In genomic region chr12:65999564-66000280, GRCh38 we compare ENCODE assay signal across 15 cellular contexts.
DNase-seq lines count a peak whose midpoint lies in the region; ATAC-seq and TF ChIP-seq lines count a peak whose summit lies in the region.
"Had no signal": no experiment of that assay in that cellular context is flagged by ENCODE, and none has a peak within 500 bp of the region (broad histone marks: within the 10 kb centered on the region; RNA-seq: fewer than 3 reads in every experiment).

No MANE protein-coding gene starts in this region.

- H3K4me3 ChIP-seq in adipocyte (ENCODE audit: low read length), result no peak overlapping the region
- H3K4me3 ChIP-seq: body of pancreas, mucosa of descending colon had no signal

- no peak overlapping the region for H3K9ac ChIP-seq in adipocyte (ENCODE audit: low read length)

- CTCF ChIA-PET in activated CD8-positive, alpha-beta T cell treated with anti-CD3 and anti-CD28 coated beads, Interleukin-2, amount 10 ng/mL, durations not matched to agents 7 days and 5 days (lab: Charles Lee), result no interaction called here

- no peak for TF ChIP-seq CTCF in HFFc6 (IDR thresholded peaks at IDR 0.05)

- ATAC-seq in stimulated activated naive CD8-positive, alpha-beta T cell treated with anti-CD3 and anti-CD28 coated beads, Interleukin-15, Interleukin-2, amounts not matched to agents 100 U/mL and 50 U/mL, for 24 hours, result no peak
- no peak for ATAC-seq in activated CD8-positive, alpha-beta T cell treated with anti-CD3 and anti-CD28 coated beads, Interleukin-2, amount 10 ng/mL, durations not matched to agents 7 days and 5 days
- ATAC-seq in HG03378 (IDR thresholded peaks at IDR 0.05; ENCODE audit: unreplicated experiment), result no peak
- ATAC-seq in stimulated activated memory B cell treated with anti-CD40 and anti-IgM and Interleukin-4, amounts not matched to agents 10 μg/mL and 1 μg/mL and 100 μg/mL, for 72 hours, result no peak
- ATAC-seq: activated CD8-positive, alpha-beta T cell treated with anti-CD3 and anti-CD28 coated beads for 36 hours; body of pancreas; effector memory CD8-positive, alpha-beta T cell; mucosa of descending colon had no signal

- H3K4me1 Mint-ChIP-seq in HFFc6 (ENCODE audit: low read depth), result peaks cover 20% of the 10 kb centered on the region
- no peaks in the 10 kb centered on the region for H3K4me1 Mint-ChIP-seq in activated CD8-positive, alpha-beta T cell treated with anti-CD3 and anti-CD28 coated beads, Interleukin-2, amount 10 ng/mL, durations not matched to agents 7 days and 5 days (ENCODE audit: low read depth)
- no peaks in the 10 kb centered on the region for H3K4me1 Mint-ChIP-seq in stimulated activated memory B cell treated with anti-CD40 and anti-IgM and Interleukin-4, amounts not matched to agents 10 μg/mL and 1 μg/mL and 100 μg/mL, for 72 hours

- DNase-seq in HFFc6 (peak; percentile 47), adipocyte (ENCODE audit: low read depth) (peak; percentile 40), foreskin melanocyte (peak; percentile 19)
- no peak for DNase-seq in stimulated activated naive CD8-positive, alpha-beta T cell treated with anti-CD3 and anti-CD28 coated beads, Interleukin-15, Interleukin-2, amounts not matched to agents 100 U/mL and 50 U/mL, for 24 hours
- no peak for DNase-seq in activated CD8-positive, alpha-beta T cell treated with anti-CD3 and anti-CD28 coated beads, Interleukin-2, amount 10 ng/mL, durations not matched to agents 7 days and 5 days
- DNase-seq: activated CD8-positive, alpha-beta T cell treated with anti-CD3 and anti-CD28 coated beads for 36 hours; body of pancreas; CD4-positive, alpha-beta T cell; effector memory CD8-positive, alpha-beta T cell; kidney; mucosa of descending colon; NCI-H1105; NCI-H345 had no signal

- H3K27me3 Mint-ChIP-seq in HFFc6 (ENCODE audit: insufficient read depth), result no peaks in the 10 kb centered on the region; the same call in 1 of the 2 replicates
- no peaks in the 10 kb centered on the region for H3K27me3 Mint-ChIP-seq in activated CD8-positive, alpha-beta T cell treated with anti-CD3 and anti-CD28 coated beads, Interleukin-2, amount 10 ng/mL, durations not matched to agents 7 days and 5 days (ENCODE audit: low read depth)
- H3K27me3 Mint-ChIP-seq in stimulated activated memory B cell treated with anti-CD40 and anti-IgM and Interleukin-4, amounts not matched to agents 10 μg/mL and 1 μg/mL and 100 μg/mL, for 72 hours, result no peaks in the 10 kb centered on the region
- H3K27me3 Mint-ChIP-seq: activated CD8-positive, alpha-beta T cell treated with anti-CD3 and anti-CD28 coated beads for 36 hours; CD4-positive, alpha-beta T cell; effector memory CD8-positive, alpha-beta T cell had no signal

- no peak overlapping the region; the same call in 1 of the 2 replicates for H3K4me3 Mint-ChIP-seq in HFFc6
- no peak overlapping the region for H3K4me3 Mint-ChIP-seq in activated CD8-positive, alpha-beta T cell treated with anti-CD3 and anti-CD28 coated beads, Interleukin-2, amount 10 ng/mL, durations not matched to agents 7 days and 5 days
- no peak overlapping the region for H3K4me3 Mint-ChIP-seq in stimulated activated memory B cell treated with anti-CD40 and anti-IgM and Interleukin-4, amounts not matched to agents 10 μg/mL and 1 μg/mL and 100 μg/mL, for 72 hours
- H3K4me3 Mint-ChIP-seq: activated CD8-positive, alpha-beta T cell treated with anti-CD3 and anti-CD28 coated beads for 36 hours; CD4-positive, alpha-beta T cell; effector memory CD8-positive, alpha-beta T cell had no signal

- H3K27ac Mint-ChIP-seq in HFFc6, result peak overlapping the region; percentile 42; the same call in 1 of the 2 replicates
- H3K27ac Mint-ChIP-seq in activated CD8-positive, alpha-beta T cell treated with anti-CD3 and anti-CD28 coated beads, Interleukin-2, amount 10 ng/mL, durations not matched to agents 7 days and 5 days, result no peak overlapping the region
- no peak overlapping the region for H3K27ac Mint-ChIP-seq in stimulated activated memory B cell treated with anti-CD40 and anti-IgM and Interleukin-4, amounts not matched to agents 10 μg/mL and 1 μg/mL and 100 μg/mL, for 72 hours
- H3K27ac Mint-ChIP-seq: activated CD8-positive, alpha-beta T cell treated with anti-CD3 and anti-CD28 coated beads for 36 hours; CD4-positive, alpha-beta T cell; effector memory CD8-positive, alpha-beta T cell had no signal

- H3K9me3 Mint-ChIP-seq in HFFc6, result no peaks in the 10 kb centered on the region
- H3K9me3 Mint-ChIP-seq in activated CD8-positive, alpha-beta T cell treated with anti-CD3 and anti-CD28 coated beads, Interleukin-2, amount 10 ng/mL, durations not matched to agents 7 days and 5 days (ENCODE audit: insufficient read depth), result no peaks in the 10 kb centered on the region
- H3K9me3 Mint-ChIP-seq in stimulated activated memory B cell treated with anti-CD40 and anti-IgM and Interleukin-4, amounts not matched to agents 10 μg/mL and 1 μg/mL and 100 μg/mL, for 72 hours, result no peaks in the 10 kb centered on the region
- H3K9me3 Mint-ChIP-seq: activated CD8-positive, alpha-beta T cell treated with anti-CD3 and anti-CD28 coated beads for 36 hours; CD4-positive, alpha-beta T cell; effector memory CD8-positive, alpha-beta T cell had no signal

- no peaks in the 10 kb centered on the region for H3K36me3 Mint-ChIP-seq in HFFc6 (ENCODE audit: low read depth)
- H3K36me3 Mint-ChIP-seq in activated CD8-positive, alpha-beta T cell treated with anti-CD3 and anti-CD28 coated beads, Interleukin-2, amount 10 ng/mL, durations not matched to agents 7 days and 5 days (ENCODE audit: low read depth), result no peaks in the 10 kb centered on the region
- no peaks in the 10 kb centered on the region for H3K36me3 Mint-ChIP-seq in stimulated activated memory B cell treated with anti-CD40 and anti-IgM and Interleukin-4, amounts not matched to agents 10 μg/mL and 1 μg/mL and 100 μg/mL, for 72 hours

- no peaks in the 10 kb centered on the region for H3K27me3 ChIP-seq in adipocyte (replicated peaks; ENCODE audit: control insufficient read depth, insufficient read depth, low read length)
- H3K27me3 ChIP-seq: body of pancreas had no signal

- no peaks in the 10 kb centered on the region for H3K9me3 ChIP-seq in adipocyte (ENCODE audit: control insufficient read depth, low read length)
- H3K9me3 ChIP-seq: body of pancreas, mucosa of descending colon had no signal

- POLR2A ChIA-PET in activated CD8-positive, alpha-beta T cell treated with anti-CD3 and anti-CD28 coated beads, Interleukin-2, amount 10 ng/mL, durations not matched to agents 7 days and 5 days (lab: Charles Lee), result interaction anchor here (0.5 kb wide), 1 partner anchor 415 kb away, joined by 3 read pairs; no protein-coding TSS in a partner anchor

- peaks cover 3% of the 10 kb centered on the region for H3K4me1 ChIP-seq in adipocyte (ENCODE audit: control insufficient read depth, insufficient read depth, low read length)
- H3K4me1 ChIP-seq: body of pancreas had no signal

- no peaks in the 10 kb centered on the region for H3K36me3 ChIP-seq in adipocyte (ENCODE audit: control insufficient read depth, insufficient read depth, low read length, severe bottlenecking)

Comparison
In these comparisons a context has a peak if more than half of its experiments do, and no peak if none do; other contexts are left out.
1. DNase-seq: peak in HFFc6 (single experiment), adipocyte (single experiment) and foreskin melanocyte (single experiment); none in stimulated activated naive CD8-positive, alpha-beta T cell treated with anti-CD3 and anti-CD28 coated beads, Interleukin-15, Interleukin-2, amounts not matched to agents 100 U/mL and 50 U/mL, for 24 hours (single experiment) and activated CD8-positive, alpha-beta T cell treated with anti-CD3 and anti-CD28 coated beads, Interleukin-2, amount 10 ng/mL, durations not matched to agents 7 days and 5 days (single experiment).